Comparison of ENCODE assay signal across 8 cellular contexts in genomic region chr10:50310560-50311174, GRCh38. TPM values are rescaled to one million over a fixed set of nuclear protein-coding genes. Genes with fewer than 3 reads are reported as not detected.
DNase-seq lines count a peak whose midpoint lies in the region; ATAC-seq, FAIRE-seq and TF ChIP-seq lines count a peak whose summit lies in the region.

No MANE protein-coding gene starts in this region.

- intact Hi-C loops in HepG2 (cut with micrococcal nuclease; ENCODE audit: unreplicated experiment), result no loop called here

- H3K9me3 ChIP-seq in HepG2 (ENCODE audit: low read length), result no peaks in the 10 kb centered on the region

- no peak overlapping the region for H3K4me2 ChIP-seq in HepG2 (ENCODE audit: low read depth, low read length)

- in situ Hi-C loops in GM13977 (cut with MboI; ENCODE audit: low pct_unique_long_range_greater_than_20kb, low sequenced_read_pairs, unreplicated experiment), result no loop called here
- in situ Hi-C loops in HepG2 (cut with HindIII; ENCODE audit: extremely low pct_ligation_motif_present, low pct_unique_long_range_greater_than_20kb), result no loop called here

- no peaks in the 10 kb centered on the region for H3K79me2 ChIP-seq in HepG2 (ENCODE audit: insufficient read depth, low read length)

- POLR2A ChIA-PET in HepG2 (lab: Yijun Ruan, JAX), result no interaction called here

- ATAC-seq in HG03442 (IDR thresholded peaks at IDR 0.05; ENCODE audit: unreplicated experiment) (peak; percentile 72), HepG2 (peak; percentile 96), HG02588 (IDR thresholded peaks at IDR 0.05; ENCODE audit: unreplicated experiment) (no peak)

- no peaks in the 10 kb centered on the region for H4K20me1 ChIP-seq in HepG2 (ENCODE audit: insufficient read depth, low read length)

- CTCF ChIA-PET in HepG2 (lab: Yijun Ruan, JAX; ENCODE audit: low intra/inter-chr PET ratio, low total read pairs), result no interaction called here

- FAIRE-seq in HepG2 (lab: Jason Lieb, UNC), result peak; percentile 66

- TF ChIP-seq EP300 in HepG2 (IDR thresholded peaks at IDR 0.05; ENCODE audit: low read depth in 2 of 2, low read length in 2 of 2) (no peak), HepG2 (CRISPR knock-in tag; IDR thresholded peaks at IDR 0.05; ENCODE audit: borderline replicate concordance) (no peak)

- no peak overlapping the region for H3K9ac ChIP-seq in HepG2 (ENCODE audit: insufficient read depth, low read depth, low read length)

- H3K27ac ChIP-seq in 22Rv1 (no peak overlapping the region), HepG2 (ENCODE audit: extremely low read length, insufficient read depth, low read length) (no peak overlapping the region)

- H3K4me1 ChIP-seq in HepG2 (ENCODE audit: insufficient read depth, low read length), result no peaks in the 10 kb centered on the region

- TF ChIP-seq CTCF in 22Rv1 (IDR thresholded peaks at IDR 0.05) (peak; percentile 68), GM13977 (IDR thresholded peaks at IDR 0.05; ENCODE audit: extremely low read depth, insufficient read depth, missing control alignments) (peak; percentile 57), HepG2 (CRISPR knock-in tag; IDR thresholded peaks at IDR 0.05) (peak; percentile 67)

- H3K4me3 ChIP-seq in HepG2 (replicated peaks in 1 of 3; ENCODE audit: insufficient read depth in 1 of 3, low read depth in 2 of 3, low read length in 3 of 3), result no peak overlapping the region

- BruUV-seq in HepG2 (replicated peaks; lab: Mats Ljungman, UMichigan), result no TSS peak

- no peak for TF ChIP-seq POLR2A in HepG2 (IDR thresholded peaks at IDR 0.05; ENCODE audit: insufficient read depth in 1 of 2, low read depth in 2 of 2, low read length in 2 of 2)

- H2AFZ ChIP-seq in HepG2 (ENCODE audit: low read length), result no peak overlapping the region

- no peak for TF ChIP-seq RAD21 in HepG2 (CRISPR knock-in tag; IDR thresholded peaks at IDR 0.05)

- DNase-seq in GM13977 (ENCODE audit: low spot score), result no peak
- DNase-seq in activated CD4-positive, alpha-beta T cell treated with anti-CD3 and anti-CD28 coated beads, Interleukin-2, amount 50 U/mL, for 48 hours, result peak; percentile 39 to 51
- peak; percentile 17 for DNase-seq in HepG2 (ENCODE audit: low spot score)
- DNase-seq in LoVo (ENCODE audit: low spot score), result no peak
- DNase-seq in central memory CD4-positive, alpha-beta T cell, result no peak

- H3K27me3 ChIP-seq in HepG2 (ENCODE audit: control insufficient read depth in 1 of 2, insufficient read depth in 2 of 2, low read length in 2 of 2), result no peaks in the 10 kb centered on the region

- H3K36me3 ChIP-seq in HepG2 (replicated peaks in 1 of 2; ENCODE audit: control insufficient read depth in 1 of 2, insufficient read depth in 2 of 2, low read length in 2 of 2), result peaks cover 3 to 30% of the 10 kb centered on the region in 2 experiments; a peak in 3 of 5 replicates

- 94% methylated on average over 4 of the region's 4 CpGs for WGBS in HepG2 (ENCODE audit: low lambda C conversion rate)

TF ChIP-seq in HepG2, 621 proteins besides CTCF, POLR2A, EP300 and RAD21:
- TF ChIP-seq NR1H2 (CRISPR knock-in tag; IDR thresholded peaks at IDR 0.05; ENCODE audit: borderline replicate concordance, low read depth) (no peak), STAG1 (CRISPR knock-in tag; IDR thresholded peaks at IDR 0.05) (peak; percentile 45), IKZF4 (CRISPR knock-in tag; IDR thresholded peaks at IDR 0.05; ENCODE audit: borderline replicate concordance, low read depth, not compliant biosample characterization) (no peak), TEAD2 (CRISPR knock-in tag; IDR thresholded peaks at IDR 0.05) (no peak)

RNA-seq across cellular contexts. Expression of gene ASAH2, which starts 59.4 kb away (rescaled TPM):
- total RNA-seq in HepG2 (2016; rRNA removed; fragmentation: Illumina TruSeq; extraction: Trizol), result 8.9 and 16.0 TPM in 2 replicates
- total RNA-seq in HepG2 (2016; cell fraction: cytosol; rRNA removed; fragmentation: Illumina TruSeq; extraction: Trizol; ENCODE audit: low read depth), result 1.1 and 1.7 TPM in 2 replicates
- 8.2 and 13.2 TPM in 2 replicates for total RNA-seq in HepG2 (2016; cell fraction: insoluble cytoplasmic fraction; rRNA removed; fragmentation: Illumina TruSeq; extraction: Trizol)
- 2.7 and 6.0 TPM in 2 replicates for total RNA-seq in HepG2 (2016; cell fraction: membrane; rRNA removed; fragmentation: Illumina TruSeq; extraction: Trizol)
- total RNA-seq in HepG2 (2016; cell fraction: nucleus; rRNA removed; fragmentation: Illumina TruSeq; extraction: Trizol), result 12.5 and 13.1 TPM in 2 replicates
- 14.8 and 17.9 TPM in 2 replicates for polyA plus RNA-seq in HepG2 (2011; rRNA removed)
- 10.0 and 11.0 TPM in 2 replicates for polyA plus RNA-seq in HepG2 (2011; cell fraction: cytosol; rRNA removed)
- 8.1 and 9.8 TPM in 2 replicates for polyA plus RNA-seq in HepG2 (2011; cell fraction: nucleus; rRNA removed)
- polyA plus RNA-seq in HepG2 (2012), result 4.6 TPM in 2 replicates
- polyA plus RNA-seq in HepG2 (2016; cell fraction: cytosol; fragmentation: Illumina TruSeq; extraction: Trizol; ENCODE audit: low read depth), result 0.70 and 1.3 TPM in 2 replicates
- 3.4 and 6.6 TPM in 2 replicates for polyA plus RNA-seq in HepG2 (2016; cell fraction: insoluble cytoplasmic fraction; fragmentation: Illumina TruSeq; extraction: Trizol; ENCODE audit: low read depth)
- polyA plus RNA-seq in HepG2 (2016; cell fraction: membrane; fragmentation: Illumina TruSeq; extraction: Trizol; ENCODE audit: low read depth), result 0.94 and 1.8 TPM in 2 replicates
- 12.1 and 13.5 TPM in 2 replicates for polyA plus RNA-seq in HepG2 (2016; cell fraction: nucleus; fragmentation: Illumina TruSeq; extraction: Trizol; ENCODE audit: insufficient read depth, low read depth)
- polyA minus RNA-seq in HepG2 (2011; rRNA and poly(A)+ RNA removed; ENCODE audit: low replicate concordance), result 2.8 and 27.5 TPM in 2 replicates
- 15.3 and 18.1 TPM in 2 replicates for polyA minus RNA-seq in HepG2 (2011; cell fraction: cytosol; rRNA and poly(A)+ RNA removed)
- 15.1 and 15.3 TPM in 2 replicates for polyA minus RNA-seq in HepG2 (2011; cell fraction: nucleus; rRNA and poly(A)+ RNA removed)

Comparison
In these comparisons a context has a peak if more than half of its experiments do, and no peak if none do; other contexts are left out.
1. DNase-seq: peak in activated CD4-positive, alpha-beta T cell treated with anti-CD3 and anti-CD28 coated beads, Interleukin-2, amount 50 U/mL, for 48 hours (2 of 2) and HepG2 (single experiment); none in GM13977 (single experiment), LoVo (single experiment) and central memory CD4-positive, alpha-beta T cell (single experiment).
2. Peak in every context shown above with its lines, with median percentiles within 50 percentile points of each other: CTCF ChIP-seq.